Comparison of ENCODE assay signal across 1 cellular context in genomic region chr3:177835917-177836316, GRCh38.
A peak's percentile ranks its signal among the peaks of the same experiment; 100 is the strongest.
TF ChIP-seq lines count a peak whose summit lies in the region.

No MANE protein-coding gene starts in this region.

TF ChIP-seq in IMR-90, 13 proteins besides CTCF, POLR2A, EP300 and RAD21 (continued from another document):
- peak; percentile 50; the same call in 1 of the 2 replicates for TF ChIP-seq BHLHE40 (IDR thresholded peaks at IDR 0.05; ENCODE audit: low read depth, low read length)
- TF ChIP-seq, protein P1, sequence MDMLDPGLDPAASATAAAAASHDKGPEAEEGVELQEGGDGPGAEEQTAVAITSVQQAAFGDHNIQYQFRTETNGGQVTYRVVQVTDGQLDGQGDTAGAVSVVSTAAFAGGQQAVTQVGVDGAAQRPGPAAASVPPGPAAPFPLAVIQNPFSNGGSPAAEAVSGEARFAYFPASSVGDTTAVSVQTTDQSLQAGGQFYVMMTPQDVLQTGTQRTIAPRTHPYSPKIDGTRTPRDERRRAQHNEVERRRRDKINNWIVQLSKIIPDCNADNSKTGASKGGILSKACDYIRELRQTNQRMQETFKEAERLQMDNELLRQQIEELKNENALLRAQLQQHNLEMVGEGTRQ (IDR thresholded peaks at IDR 0.05; ENCODE audit: low read depth, low read length): no peak
- TF ChIP-seq MXI1 (IDR thresholded peaks at IDR 0.05; ENCODE audit: borderline replicate concordance, low read depth, low read length): no peak
- TF ChIP-seq FOS (IDR thresholded peaks at IDR 0.05; ENCODE audit: low read depth, low read length): 0 out of 2 replicates have a peak, but pooled peaks have one; percentile 43
